Comparison of ENCODE assay signal across 19 cellular contexts in the genomic region with DNA sequence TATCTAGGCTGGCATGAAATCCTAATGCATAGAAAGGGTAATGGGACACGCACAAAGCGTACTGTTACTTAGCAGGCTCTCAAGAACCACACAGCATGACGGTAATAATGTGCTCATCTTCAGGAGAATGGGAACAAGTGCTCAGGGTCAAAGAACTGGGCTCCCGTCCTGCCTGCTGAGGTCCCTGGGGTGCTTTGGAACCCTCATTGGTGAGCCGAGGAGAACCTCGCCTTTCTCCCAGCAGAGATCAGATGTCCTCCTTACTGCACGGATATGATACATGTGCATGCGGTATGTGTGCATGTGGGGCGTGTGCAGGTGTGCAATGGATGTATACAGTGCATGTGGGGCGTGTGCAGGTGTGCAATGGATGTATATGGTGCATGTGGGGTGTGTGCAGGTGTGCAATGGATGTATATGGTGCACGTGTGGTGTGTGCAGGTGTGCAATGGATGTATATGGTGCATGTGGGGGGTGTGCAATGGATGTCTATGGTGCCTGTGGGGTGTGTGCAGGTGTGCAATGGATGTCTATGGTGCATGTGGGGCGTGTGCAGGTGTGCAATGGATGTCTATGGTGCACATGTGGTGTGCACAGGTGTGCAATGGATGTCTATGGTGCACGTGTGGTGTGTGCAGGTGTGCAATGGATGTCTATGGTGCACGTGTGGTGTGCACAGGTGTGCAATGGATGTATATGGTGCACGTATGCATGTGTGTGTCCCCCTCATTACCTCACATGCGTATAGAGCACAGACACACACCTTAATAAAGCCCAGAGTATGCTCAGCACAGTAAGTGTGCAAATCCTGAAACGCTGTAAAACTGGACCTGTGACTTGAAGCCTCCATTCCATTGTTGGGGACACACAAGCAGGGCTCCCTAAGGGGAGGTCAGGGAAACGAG.
"Had no signal": no experiment of that assay in that cellular context is flagged by ENCODE, and none has a peak within 500 bp of the region (broad histone marks: within the 10 kb centered on the region; RNA-seq: fewer than 3 reads in every experiment).

No MANE protein-coding gene starts in this region.

- FAIRE-seq: endometrium had no signal

- H3K79me2 ChIP-seq: parathyroid adenoma had no signal

- H3K27me3 ChIP-seq: body of pancreas, colonic mucosa, gastrocnemius medialis, neutrophil, stomach had no signal

- H3K4me3 ChIP-seq: body of pancreas, colonic mucosa, gastrocnemius medialis, smooth muscle cell, stomach, thoracic aorta had no signal

- H3K36me3 ChIP-seq: colonic mucosa, gastrocnemius medialis, neutrophil, stomach, thoracic aorta had no signal

- ATAC-seq: body of pancreas; gastrocnemius medialis; naive thymus-derived CD4-positive, alpha-beta T cell; sciatic nerve; stimulated activated effector memory CD8-positive, alpha-beta T cell treated with anti-CD3 and anti-CD28 coated beads, Interleukin-12 subunit alpha, Interleukin-12 subunit beta, amount 100 ng/mL, for 72 hours; T-helper 17 cell had no signal

- H3K4me1 ChIP-seq: body of pancreas, colonic mucosa, gastrocnemius medialis, parathyroid adenoma, stomach had no signal

- H3K9me3 ChIP-seq: body of pancreas, colonic mucosa, gastrocnemius medialis, neutrophil, thoracic aorta had no signal

- H3K27ac ChIP-seq: body of pancreas, colonic mucosa, gastrocnemius medialis, neutrophil, parathyroid adenoma, stomach, thoracic aorta, VCaP had no signal

- H3K9ac ChIP-seq: parathyroid adenoma had no signal

- H2AFZ ChIP-seq: parathyroid adenoma had no signal

- DNase-seq: activated naive CD4-positive, alpha-beta T cell; central memory CD4-positive, alpha-beta T cell; colonic mucosa; erythroblast; gastrocnemius medialis; kidney glomerular epithelial cell; naive thymus-derived CD4-positive, alpha-beta T cell; stimulated activated CD4-positive, alpha-beta T cell treated with anti-CD3 and anti-CD28 coated beads, Interleukin-4, amount 100 ng/mL, for 24 hours; stomach; T-helper 17 cell had no signal

- H3K4me2 ChIP-seq: smooth muscle cell had no signal
